In genomic region chr10:66565999-66566398, GRCh38 we compare ENCODE assay signal across 18 cellular contexts.
DNase-seq lines count a peak whose midpoint lies in the region; ATAC-seq, FAIRE-seq and TF ChIP-seq lines count a peak whose summit lies in the region.
"Had no signal": no experiment of that assay in that cellular context is flagged by ENCODE, and none has a peak within 500 bp of the region (broad histone marks: within the 10 kb centered on the region; RNA-seq: fewer than 3 reads in every experiment).

No MANE protein-coding gene starts in this region.

- DNase-seq in heart right ventricle (no peak), right atrium auricular region (ENCODE audit: low spot score) (no peak), left kidney (ENCODE audit: low read depth, low spot score) (peak; percentile 37), testis (no peak)
- DNase-seq: Caco-2; CD4-positive, CD25-positive, alpha-beta regulatory T cell; CD8-positive, alpha-beta T cell; DMS153; DND-41; H9 had no signal

- 51 to 54% methylated on average over 4 of the region's 4 CpGs for WGBS in heart right ventricle, 2 donors
- WGBS in testis, 2 donors: 43 to 44% methylated on average over 4 of the region's 4 CpGs

- peaks cover 0 to 15% (median 0%) of the 10 kb centered on the region in 9 donors for H3K4me1 ChIP-seq in heart right ventricle
- no peaks in the 10 kb centered on the region for H3K4me1 ChIP-seq in right atrium auricular region
- no peaks in the 10 kb centered on the region for H3K4me1 ChIP-seq in testis
- H3K4me1 ChIP-seq: BLaER1 had no signal

- H3K36me3 ChIP-seq in heart right ventricle: no peaks in the 10 kb centered on the region
- no peaks in the 10 kb centered on the region for H3K36me3 ChIP-seq in right atrium auricular region
- no peaks in the 10 kb centered on the region for H3K36me3 ChIP-seq in testis (ENCODE audit: low read depth, missing control alignments)
- H3K36me3 ChIP-seq: BLaER1 had no signal

- TF ChIP-seq CTCF in heart right ventricle (IDR thresholded peaks at IDR 0.05) (no peak), right atrium auricular region (IDR thresholded peaks at IDR 0.05) (no peak), testis (IDR thresholded peaks at IDR 0.05) (no peak)

- peak; percentile 15 for FAIRE-seq in endometrium (lab: Jason Lieb, UNC)
- FAIRE-seq: G401.6, GM12892 had no signal

- H3K9me3 ChIP-seq in heart right ventricle: no peaks in the 10 kb centered on the region
- no peaks in the 10 kb centered on the region for H3K9me3 ChIP-seq in right atrium auricular region
- H3K9me3 ChIP-seq in testis: no peaks in the 10 kb centered on the region
- H3K9me3 ChIP-seq: BLaER1, Caco-2 had no signal

- ATAC-seq in heart right ventricle (peak in 6 of 8 donors; percentile 51 to 86 (median 71)), GM21786 (IDR thresholded peaks at IDR 0.05; ENCODE audit: unreplicated experiment) (no peak)
- ATAC-seq: CD8-positive, alpha-beta T cell; GM23338; HCT116 had no signal

- intact Hi-C loops in heart right ventricle (cut with DNase I): no loop called here
- intact Hi-C loops in testis (cut with DNase I; ENCODE audit: low total_unique reads): no loop called here

- H3K4me3 ChIP-seq in heart right ventricle (no peak overlapping the region), right atrium auricular region (no peak overlapping the region), testis (no peak overlapping the region)
- H3K4me3 ChIP-seq: BLaER1, GM23338 had no signal

- H3K27me3 ChIP-seq in heart right ventricle (no peaks in the 10 kb centered on the region), right atrium auricular region (no peaks in the 10 kb centered on the region), testis (no peaks in the 10 kb centered on the region)
- H3K27me3 ChIP-seq: BLaER1 had no signal

- peak overlapping the region in 6 of 10 donors; percentile 9 to 76 (median 46) for H3K27ac ChIP-seq in heart right ventricle
- H3K27ac ChIP-seq in right atrium auricular region: no peak overlapping the region
- H3K27ac ChIP-seq in testis: peak overlapping the region; percentile 21 to 29
- H3K27ac ChIP-seq: BLaER1, C4-2B had no signal

- TF ChIP-seq POLR2A in testis (IDR thresholded peaks at IDR 0.05): no peak

Comparison
In these comparisons a context has a peak if more than half of its experiments do, and no peak if none do; other contexts are left out.
1. H3K27ac ChIP-seq: peak in heart right ventricle (6 of 10) and testis (2 of 2); none in right atrium auricular region (0 of 2).